26 cellular contexts compared by ENCODE assay signal in the genomic region with DNA sequence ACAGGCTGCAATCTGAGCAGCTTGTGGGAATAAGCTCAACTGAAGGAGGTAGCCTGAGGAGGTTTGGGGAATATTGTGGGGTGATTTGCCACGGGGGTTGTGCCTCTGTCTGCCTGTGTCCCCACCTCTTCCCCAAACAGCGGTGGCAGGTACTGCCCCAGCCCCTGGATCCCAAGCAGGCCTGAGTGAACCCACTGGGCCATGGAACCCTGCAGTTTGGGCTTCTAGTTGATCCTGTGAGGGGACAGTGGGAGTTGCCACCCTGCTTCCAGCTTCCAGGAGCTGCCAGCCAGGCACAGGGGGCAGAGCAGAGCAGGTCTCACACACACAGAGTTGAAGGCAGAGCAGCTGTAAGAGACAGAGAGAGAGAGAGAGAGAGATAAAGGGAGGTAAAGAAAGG.
DNase-seq lines count a peak whose midpoint lies in the region; ATAC-seq and TF ChIP-seq lines count a peak whose summit lies in the region.
"Had no signal": no experiment of that assay in that cellular context is flagged by ENCODE, and none has a peak within 500 bp of the region (broad histone marks: within the 10 kb centered on the region; RNA-seq: fewer than 3 reads in every experiment).

No MANE protein-coding gene starts in this region.

- H3K27ac Mint-ChIP-seq in endothelial cell (ENCODE audit: unreplicated experiment): no peak overlapping the region
- H3K27ac Mint-ChIP-seq: CD4-positive, alpha-beta T cell; GM23338 had no signal

- ATAC-seq in SK-N-SH treated with all-trans-retinoic acid at 6 μM for 48 hours (no peak), GM21619 (IDR thresholded peaks at IDR 0.05; ENCODE audit: unreplicated experiment) (no peak), GM18858 (IDR thresholded peaks at IDR 0.05; ENCODE audit: unreplicated experiment) (no peak)
- ATAC-seq: GM23338 had no signal

- no peaks in the 10 kb centered on the region for H3F3A ChIP-seq in SK-N-SH (replicated peaks; ENCODE audit: insufficient read depth)

- H3K4me1 ChIP-seq in SK-N-SH (ENCODE audit: control insufficient read depth in 1 of 2, insufficient read depth in 2 of 2, low read depth in 1 of 2, low read length in 1 of 2): peaks cover 0 to 36% of the 10 kb centered on the region in 2 experiments; a peak in 1 of 4 replicates
- H3K4me1 ChIP-seq in sigmoid colon: peaks cover 0 to 10% (median 5%) of the 10 kb centered on the region in 4 donors
- H3K4me1 ChIP-seq: BLaER1 had no signal

- H3K27ac ChIP-seq in SK-N-SH (ENCODE audit: low read depth in 2 of 2, low read length in 1 of 2) (peak overlapping the region in 1 of 2 experiments; percentile 8; a peak in 2 of 4 replicates), sigmoid colon (no peak overlapping the region)
- H3K27ac ChIP-seq: 22Rv1, BLaER1, PC-9 had no signal

- TF ChIP-seq CTCF in SK-N-SH (IDR thresholded peaks at IDR 0.05) (no peak), sigmoid colon (IDR thresholded peaks at IDR 0.05) (no peak), endothelial cell (IDR thresholded peaks at IDR 0.05; ENCODE audit: unreplicated experiment) (no peak)

- peak; percentile 8; the same call in 1 of the 2 replicates for TF ChIP-seq RAD21 in SK-N-SH (IDR thresholded peaks at IDR 0.05; ENCODE audit: low read length)

- H3K4me3 ChIP-seq in SK-N-SH (ENCODE audit: low read depth in 2 of 2, low read length in 1 of 2) (no peak overlapping the region), sigmoid colon (no peak overlapping the region)
- H3K4me3 ChIP-seq: BLaER1, GM23338, PC-9 had no signal

- H3K9me2 ChIP-seq in SK-N-SH: no peaks in the 10 kb centered on the region

- 21% methylated on average over 2 of the region's 2 CpGs for WGBS in SK-N-SH (ENCODE audit: low lambda C conversion rate)
- WGBS in sigmoid colon, 2 donors: 82 to 94% methylated on average over 2 of the region's 2 CpGs

- no peak for TF ChIP-seq POLR2A in sigmoid colon (IDR thresholded peaks at IDR 0.05)

- DNase-seq in SK-N-SH: no peak
- DNase-seq in mesenteric fat pad (ENCODE audit: low spot score): peak; percentile 55
- peak; percentile 46 for DNase-seq in sigmoid colon
- DNase-seq in NCI-H1436 (lab: John Stamatoyannopoulos, UW): no peak
- no peak for DNase-seq in endothelial cell (ENCODE audit: low spot score)
- DNase-seq: ACHN; CD4-positive, alpha-beta T cell; COR-L47; DMS79 treated with DMSO at 0.1 percent for 48 hours; HCEC 1CT; KBM-7; MM.1S; NCI-H1048; NCI-H1436 treated with DMSO at 0.1 percent for 48 hours; NCI-H2029; NCI-H2227 treated with DMSO at 0.1 percent for 48 hours; NCI-H510A; PC-9; RPMI8226; SHP77 had no signal

- H3K27me3 Mint-ChIP-seq in endothelial cell (ENCODE audit: unreplicated experiment): peaks cover 4% of the 10 kb centered on the region
- H3K27me3 Mint-ChIP-seq: CD4-positive, alpha-beta T cell had no signal

- H3K79me2 ChIP-seq in SK-N-SH (ENCODE audit: insufficient read depth): no peaks in the 10 kb centered on the region

- no peaks in the 10 kb centered on the region for H3K9me3 Mint-ChIP-seq in endothelial cell (ENCODE audit: unreplicated experiment)
- H3K9me3 Mint-ChIP-seq: CD4-positive, alpha-beta T cell; GM23338 had no signal

- no peak overlapping the region for H3K9ac ChIP-seq in SK-N-SH
- H3K9ac ChIP-seq: BLaER1 had no signal

- H3K4me2 ChIP-seq in SK-N-SH: no peak overlapping the region
- H3K4me2 ChIP-seq: BLaER1, GM23338, PC-9 had no signal

- no peak overlapping the region for H3K4me3 Mint-ChIP-seq in endothelial cell (ENCODE audit: unreplicated experiment)
- H3K4me3 Mint-ChIP-seq: CD4-positive, alpha-beta T cell; GM23338 had no signal

- no peaks in the 10 kb centered on the region; the same call in 1 of the 2 replicates for H3K27me3 ChIP-seq in SK-N-SH (ENCODE audit: insufficient read depth)
- H3K27me3 ChIP-seq in sigmoid colon: no peaks in the 10 kb centered on the region

- no peaks in the 10 kb centered on the region for H3K36me3 Mint-ChIP-seq in endothelial cell (ENCODE audit: low read depth, unreplicated experiment)

- POLR2A ChIA-PET in SK-N-SH (lab: Yijun Ruan, JAX): interaction anchor here (1.3 to 1.4 kb wide), 2 partner anchors 120 to 239 kb away, joined by 3 to 6 read pairs; partner anchors contain the start of gene EFNB1

- no peaks in the 10 kb centered on the region for H4K20me1 ChIP-seq in SK-N-SH (ENCODE audit: insufficient read depth)

- CTCF ChIA-PET in SK-N-SH (lab: Yijun Ruan, JAX): interaction anchor here (0.9 to 1.9 kb wide), 4 partner anchors 27 to 239 kb away, joined by 3 to 8 read pairs (median 3); partner anchors contain the start of gene EFNB1

- TF ChIP-seq EP300 in SK-N-SH (IDR thresholded peaks at IDR 0.05; ENCODE audit: borderline replicate concordance in 1 of 2, low read depth in 1 of 2, low read length in 1 of 2) (no peak), sigmoid colon (IDR thresholded peaks at IDR 0.05) (no peak)

- no peak overlapping the region for H2AFZ ChIP-seq in SK-N-SH (ENCODE audit: low read depth)
- H2AFZ ChIP-seq: GM23338, PC-9 had no signal

- peaks cover 4% of the 10 kb centered on the region for H3K4me1 Mint-ChIP-seq in endothelial cell (ENCODE audit: unreplicated experiment)

- intact Hi-C loops in sigmoid colon (cut with DNase I): loop anchor here (10.0 kb wide), 1 partner anchor 157 kb away; no protein-coding TSS in a partner anchor

- H3K9me3 ChIP-seq in SK-N-SH (no peaks in the 10 kb centered on the region), sigmoid colon (no peaks in the 10 kb centered on the region)

- H3K36me3 ChIP-seq in SK-N-SH (replicated peaks in 1 of 2; ENCODE audit: control insufficient read depth in 1 of 2, insufficient read depth in 2 of 2, low read length in 1 of 2) (no peaks in the 10 kb centered on the region), sigmoid colon (no peaks in the 10 kb centered on the region)
- H3K36me3 ChIP-seq: BLaER1 had no signal

TF ChIP-seq in SK-N-SH, 30 proteins besides CTCF, POLR2A, EP300 and RAD21:
- TF ChIP-seq FOSL2 (IDR thresholded peaks at IDR 0.05; ENCODE audit: borderline replicate concordance, low read depth): no peak

TF ChIP-seq in SK-N-SH treated with all-trans-retinoic acid at 6 μM for 48 hours, 23 proteins besides CTCF, POLR2A, EP300 and RAD21:
- TF ChIP-seq ESRRG (CRISPR knock-in tag; IDR thresholded peaks at IDR 0.05) (no peak), ZNF565 (CRISPR knock-in tag; conservative IDR thresholded peaks at IDR 0.05; ENCODE audit: low read depth) (no peak), CSRNP3 (CRISPR knock-in tag; IDR thresholded peaks at IDR 0.05) (no peak), TCF4 (CRISPR knock-in tag; IDR thresholded peaks at IDR 0.05; ENCODE audit: borderline replicate concordance) (no peak), ARNTL (CRISPR knock-in tag; IDR thresholded peaks at IDR 0.05; ENCODE audit: borderline replicate concordance, low read depth) (no peak)
- TF ChIP-seq, protein P1, sequence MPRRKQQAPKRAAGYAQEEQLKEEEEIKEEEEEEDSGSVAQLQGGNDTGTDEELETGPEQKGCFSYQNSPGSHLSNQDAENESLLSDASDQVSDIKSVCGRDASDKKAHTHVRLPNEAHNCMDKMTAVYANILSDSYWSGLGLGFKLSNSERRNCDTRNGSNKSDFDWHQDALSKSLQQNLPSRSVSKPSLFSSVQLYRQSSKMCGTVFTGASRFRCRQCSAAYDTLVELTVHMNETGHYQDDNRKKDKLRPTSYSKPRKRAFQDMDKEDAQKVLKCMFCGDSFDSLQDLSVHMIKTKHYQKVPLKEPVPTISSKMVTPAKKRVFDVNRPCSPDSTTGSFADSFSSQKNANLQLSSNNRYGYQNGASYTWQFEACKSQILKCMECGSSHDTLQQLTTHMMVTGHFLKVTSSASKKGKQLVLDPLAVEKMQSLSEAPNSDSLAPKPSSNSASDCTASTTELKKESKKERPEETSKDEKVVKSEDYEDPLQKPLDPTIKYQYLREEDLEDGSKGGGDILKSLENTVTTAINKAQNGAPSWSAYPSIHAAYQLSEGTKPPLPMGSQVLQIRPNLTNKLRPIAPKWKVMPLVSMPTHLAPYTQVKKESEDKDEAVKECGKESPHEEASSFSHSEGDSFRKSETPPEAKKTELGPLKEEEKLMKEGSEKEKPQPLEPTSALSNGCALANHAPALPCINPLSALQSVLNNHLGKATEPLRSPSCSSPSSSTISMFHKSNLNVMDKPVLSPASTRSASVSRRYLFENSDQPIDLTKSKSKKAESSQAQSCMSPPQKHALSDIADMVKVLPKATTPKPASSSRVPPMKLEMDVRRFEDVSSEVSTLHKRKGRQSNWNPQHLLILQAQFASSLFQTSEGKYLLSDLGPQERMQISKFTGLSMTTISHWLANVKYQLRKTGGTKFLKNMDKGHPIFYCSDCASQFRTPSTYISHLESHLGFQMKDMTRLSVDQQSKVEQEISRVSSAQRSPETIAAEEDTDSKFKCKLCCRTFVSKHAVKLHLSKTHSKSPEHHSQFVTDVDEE (CRISPR knock-in tag; IDR thresholded peaks at IDR 0.05): no peak

Comparison
In these comparisons a context has a peak if more than half of its experiments do, and no peak if none do; other contexts are left out.
1. DNase-seq: peak in mesenteric fat pad (single experiment) and sigmoid colon (single experiment); none in SK-N-SH (single experiment), NCI-H1436 (single experiment) and endothelial cell (single experiment).